1 cellular context compared by ENCODE assay signal in genomic region chr16:3787924-3788661, GRCh38.
TF ChIP-seq lines count a peak whose summit lies in the region.

No MANE protein-coding gene starts in this region.

TF ChIP-seq in GM12878, 131 proteins besides CTCF, POLR2A, EP300 and RAD21 (continued from another document and continues in another):
- TF ChIP-seq SRF (IDR thresholded peaks at IDR 0.05; ENCODE audit: low read depth in 2 of 2, low read length in 2 of 2) (no peak), NFYA (IDR thresholded peaks at IDR 0.05; ENCODE audit: borderline replicate concordance, low read depth, low read length) (no peak), POLR2AphosphoS2 (IDR thresholded peaks at IDR 0.05; ENCODE audit: low read depth, low read length) (no peak), SMARCA5 (IDR thresholded peaks at IDR 0.05) (no peak), KAT2A (conservative IDR thresholded peaks at IDR 0.05; ENCODE audit: control insufficient read depth, low read depth, low read length) (no peak), MTA2 (IDR thresholded peaks at IDR 0.05; ENCODE audit: low read depth) (peak; percentile 65; the same call in 1 of the 2 replicates), E2F8 (IDR thresholded peaks at IDR 0.05; ENCODE audit: low read depth, partially characterized antibody) (no peak), CEBPZ (IDR thresholded peaks at IDR 0.05; ENCODE audit: low read depth, low read length) (no peak), GATAD2B (conservative IDR thresholded peaks at IDR 0.05; ENCODE audit: low read depth) (peak; percentile 69), USF2 (IDR thresholded peaks at IDR 0.05; ENCODE audit: borderline replicate concordance, low read depth, low read length) (no peak), CBFB (IDR thresholded peaks at IDR 0.05; ENCODE audit: low read depth) (peak; percentile 48; the same call in 1 of the 2 replicates), NR2C1 (IDR thresholded peaks at IDR 0.05) (no peak), BCL3 (IDR thresholded peaks at IDR 0.05; ENCODE audit: borderline replicate concordance, insufficient read depth, low read depth, low read length, poor library complexity, severe bottlenecking) (peak; percentile 44), PKNOX1 (IDR thresholded peaks at IDR 0.05) (no peak), RCOR1 (conservative IDR thresholded peaks at IDR 0.05; ENCODE audit: low read depth, low read length) (no peak), KDM1A (IDR thresholded peaks at IDR 0.05; ENCODE audit: borderline replicate concordance) (no peak), STAT1 (conservative IDR thresholded peaks at IDR 0.05) (no peak), ASH2L (IDR thresholded peaks at IDR 0.05; ENCODE audit: borderline replicate concordance, low read depth) (no peak), IRF5 (IDR thresholded peaks at IDR 0.05; ENCODE audit: borderline replicate concordance) (no peak), ZBTB11 (CRISPR knock-in tag; IDR thresholded peaks at IDR 0.05) (no peak), RBBP5 (conservative IDR thresholded peaks at IDR 0.05) (no peak), RAD51 (IDR thresholded peaks at IDR 0.05) (no peak), MAX (IDR thresholded peaks at IDR 0.05; ENCODE audit: low read depth, low read length) (no peak; the same call in 1 of the 2 replicates), LARP7 (IDR thresholded peaks at IDR 0.05) (no peak), RELB (IDR thresholded peaks at IDR 0.05; ENCODE audit: low read depth) (peak; percentile 91), FOXM1 (IDR thresholded peaks at IDR 0.05; ENCODE audit: low read depth, low read length) (no peak), PAX8 (IDR thresholded peaks at IDR 0.05) (no peak), TARDBP (IDR thresholded peaks at IDR 0.05; ENCODE audit: borderline replicate concordance) (no peak), SIN3A (IDR thresholded peaks at IDR 0.05; ENCODE audit: low read depth, low read length) (no peak), NR2C2 (IDR thresholded peaks at IDR 0.05; ENCODE audit: borderline replicate concordance, control insufficient read depth, insufficient read length, low read depth) (no peak), ZNF687 (IDR thresholded peaks at IDR 0.05) (peak; percentile 58; the same call in 1 of the 2 replicates), NKRF (conservative IDR thresholded peaks at IDR 0.05) (no peak), HCFC1 (IDR thresholded peaks at IDR 0.05; ENCODE audit: low read length) (no peak; the same call in 1 of the 2 replicates)
